1 cellular context compared by ENCODE assay signal in genomic region chr21:8419925-8420560, GRCh38.
TF ChIP-seq lines count a peak whose summit lies in the region.

No MANE protein-coding gene starts in this region.

TF ChIP-seq in GM23338, 12 proteins besides CTCF, POLR2A, EP300 and RAD21 (continued from another document):
- TF ChIP-seq ZNF462 (CRISPR knock-in tag; IDR thresholded peaks at IDR 0.05) (peak; percentile 79; the same call in 1 of the 2 replicates), ZNF114 (CRISPR knock-in tag; IDR thresholded peaks at IDR 0.05) (peak; percentile 98; the same call in 1 of the 2 replicates), CREB1 (CRISPR knock-in tag; IDR thresholded peaks at IDR 0.05; ENCODE audit: low read depth) (peak; percentile 88)
